2 cellular contexts compared by ENCODE assay signal in genomic region chr16:85767569-85767968, GRCh38.
TF ChIP-seq lines count a peak whose summit lies in the region.

No MANE protein-coding gene starts in this region.

TF ChIP-seq in HCT116, 20 proteins besides CTCF, POLR2A, EP300 and RAD21 (continued from another document):
- TF ChIP-seq FOSL1 (IDR thresholded peaks at IDR 0.05; ENCODE audit: low read depth): peak; percentile 88
- TF ChIP-seq ZNF274 (IDR thresholded peaks at IDR 0.05; ENCODE audit: low read depth, low read length): no peak
TF ChIP-seq in HCT116: peak in this region for 2.

TF ChIP-seq in SK-N-SH, 30 proteins besides CTCF, POLR2A, EP300 and RAD21 (continued from another document):
- no peak for TF ChIP-seq FOXM1 (IDR thresholded peaks at IDR 0.05; ENCODE audit: low read depth)
- no peak for TF ChIP-seq GABPA (IDR thresholded peaks at IDR 0.05; ENCODE audit: low read depth)
- TF ChIP-seq FOSL2 (IDR thresholded peaks at IDR 0.05; ENCODE audit: borderline replicate concordance, low read depth): peak; percentile 90
- no peak for TF ChIP-seq GATA2 (CRISPR knock-in tag; IDR thresholded peaks at IDR 0.05)
- peak; percentile 70 for TF ChIP-seq JUND (IDR thresholded peaks at IDR 0.05)
- TF ChIP-seq USF1 (IDR thresholded peaks at IDR 0.05; ENCODE audit: borderline replicate concordance, low read depth): no peak
- no peak for TF ChIP-seq MXI1 (IDR thresholded peaks at IDR 0.05; ENCODE audit: low read depth, low read length)
- TF ChIP-seq TAF1 (IDR thresholded peaks at IDR 0.05; ENCODE audit: borderline replicate concordance, low read depth, low read length): no peak
- TF ChIP-seq, protein P1, sequence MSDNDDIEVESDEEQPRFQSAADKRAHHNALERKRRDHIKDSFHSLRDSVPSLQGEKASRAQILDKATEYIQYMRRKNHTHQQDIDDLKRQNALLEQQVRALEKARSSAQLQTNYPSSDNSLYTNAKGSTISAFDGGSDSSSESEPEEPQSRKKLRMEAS (IDR thresholded peaks at IDR 0.05; ENCODE audit: low read depth): peak; percentile 56
- TF ChIP-seq TCF12 (IDR thresholded peaks at IDR 0.05): peak; percentile 22; the same call in 1 of the 2 replicates
- no peak for TF ChIP-seq ZBTB33 (IDR thresholded peaks at IDR 0.05; ENCODE audit: borderline replicate concordance, low read depth)
- TF ChIP-seq TEAD4 (IDR thresholded peaks at IDR 0.05; ENCODE audit: borderline replicate concordance, insufficient read depth): no peak
